18 cellular contexts compared by ENCODE assay signal in the genomic region with DNA sequence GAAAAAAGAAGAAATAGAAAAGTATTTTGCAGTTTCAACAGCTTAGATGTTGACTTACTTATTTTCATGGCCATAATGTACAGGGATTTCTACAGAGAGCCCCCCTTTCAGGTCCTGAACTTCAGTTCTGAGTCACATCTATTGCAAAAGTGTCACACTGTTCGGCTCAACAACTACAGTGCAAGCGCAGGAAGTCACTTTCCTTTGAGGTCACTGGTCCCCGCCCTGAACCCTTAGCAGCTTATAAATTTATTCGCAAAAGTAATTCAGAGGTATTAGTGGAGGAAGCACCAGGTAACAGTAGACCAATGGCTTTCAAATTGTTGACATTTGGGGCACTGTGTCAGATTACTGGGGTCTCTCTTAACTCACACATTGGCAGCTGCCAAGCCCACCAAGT.
"Had no signal": no experiment of that assay in that cellular context is flagged by ENCODE, and none has a peak within 500 bp of the region (broad histone marks: within the 10 kb centered on the region; RNA-seq: fewer than 3 reads in every experiment).

No MANE protein-coding gene starts in this region.

- H3K4me1 ChIP-seq: colonic mucosa, left lung, transverse colon, vagina had no signal

- H3K36me3 Mint-ChIP-seq: activated naive CD4-positive, alpha-beta T cell treated with anti-CD3 and anti-CD28 coated beads, Interleukin-2, amount 10 ng/mL, durations not matched to agents 7 days and 5 days; stimulated activated naive B cell treated with anti-CD40 and anti-IgM and Interleukin-4, amounts not matched to agents 10 μg/mL and 1 μg/mL and 100 μg/mL, for 72 hours had no signal

- H3K27ac Mint-ChIP-seq: activated CD4-positive, alpha-beta T cell treated with anti-CD3 and anti-CD28 coated beads, Interleukin-2, amount 10 ng/mL, durations not matched to agents 24 days and 14 days; activated naive CD4-positive, alpha-beta T cell treated with anti-CD3 and anti-CD28 coated beads, Interleukin-2, amount 10 ng/mL, durations not matched to agents 7 days and 5 days; activated naive CD8-positive, alpha-beta T cell treated with anti-CD3 and anti-CD28 coated beads, Interleukin-2, amount 50 U/mL, for 24 hours; nephron progenitor cell; stimulated activated naive B cell treated with anti-CD40 and anti-IgM and Interleukin-4, amounts not matched to agents 10 μg/mL and 1 μg/mL and 100 μg/mL, for 72 hours had no signal

- H3K27ac ChIP-seq: colonic mucosa, left lung, sigmoid colon, transverse colon, vagina had no signal

- H3K36me3 ChIP-seq: colonic mucosa, left lung, sigmoid colon, transverse colon, vagina had no signal

- DNase-seq: activated CD4-positive, alpha-beta T cell treated with anti-CD3 and anti-CD28 coated beads, Interleukin-2, amount 10 ng/mL, durations not matched to agents 24 days and 14 days; activated CD8-positive, alpha-beta memory T cell treated with anti-CD3 and anti-CD28 coated beads, Interleukin-2, amount 50 U/mL, for 4 hours; activated effector memory CD4-positive, alpha-beta T cell treated with Interleukin-2 at 50 U/mL for 16 hours; activated naive CD4-positive, alpha-beta T cell treated with anti-CD3 and anti-CD28 coated beads, Interleukin-2, amount 10 ng/mL, durations not matched to agents 7 days and 5 days; activated naive CD8-positive, alpha-beta T cell treated with anti-CD3 and anti-CD28 coated beads, Interleukin-2, amount 50 U/mL, for 24 hours; activated T-cell treated with anti-CD3 and anti-CD28 coated beads, Interleukin-2, amount 50 U/mL, for 4 hours; anterior cingulate cortex; central memory CD4-positive, alpha-beta T cell; colonic mucosa; left lung; nephron progenitor cell; nucleus accumbens; sigmoid colon; stimulated activated naive B cell treated with anti-CD40 and anti-IgM and Interleukin-4, amounts not matched to agents 10 μg/mL and 1 μg/mL and 100 μg/mL, for 72 hours; substantia nigra; T1000; transverse colon had no signal

- H3K4me3 ChIP-seq: colonic mucosa, left lung, sigmoid colon, transverse colon, vagina had no signal

- ATAC-seq: activated naive CD8-positive, alpha-beta T cell treated with anti-CD3 and anti-CD28 coated beads, Interleukin-2, amount 50 U/mL, for 24 hours; activated T-cell treated with anti-CD3 and anti-CD28 coated beads, Interleukin-2, amount 50 U/mL, for 4 hours; stimulated activated naive B cell treated with anti-CD40 and anti-IgM and Interleukin-4, amounts not matched to agents 10 μg/mL and 1 μg/mL and 100 μg/mL, for 72 hours had no signal

- H3K27me3 Mint-ChIP-seq: activated CD4-positive, alpha-beta T cell treated with anti-CD3 and anti-CD28 coated beads, Interleukin-2, amount 10 ng/mL, durations not matched to agents 24 days and 14 days; activated naive CD4-positive, alpha-beta T cell treated with anti-CD3 and anti-CD28 coated beads, Interleukin-2, amount 10 ng/mL, durations not matched to agents 7 days and 5 days; activated naive CD8-positive, alpha-beta T cell treated with anti-CD3 and anti-CD28 coated beads, Interleukin-2, amount 50 U/mL, for 24 hours; stimulated activated naive B cell treated with anti-CD40 and anti-IgM and Interleukin-4, amounts not matched to agents 10 μg/mL and 1 μg/mL and 100 μg/mL, for 72 hours had no signal

- H3K4me1 Mint-ChIP-seq: activated CD4-positive, alpha-beta T cell treated with anti-CD3 and anti-CD28 coated beads, Interleukin-2, amount 10 ng/mL, durations not matched to agents 24 days and 14 days; activated naive CD4-positive, alpha-beta T cell treated with anti-CD3 and anti-CD28 coated beads, Interleukin-2, amount 10 ng/mL, durations not matched to agents 7 days and 5 days; activated naive CD8-positive, alpha-beta T cell treated with anti-CD3 and anti-CD28 coated beads, Interleukin-2, amount 50 U/mL, for 24 hours; nephron progenitor cell; stimulated activated naive B cell treated with anti-CD40 and anti-IgM and Interleukin-4, amounts not matched to agents 10 μg/mL and 1 μg/mL and 100 μg/mL, for 72 hours had no signal

- H3K27me3 ChIP-seq: colonic mucosa, left lung, sigmoid colon, transverse colon, vagina had no signal

- H3K4me3 Mint-ChIP-seq: activated CD4-positive, alpha-beta T cell treated with anti-CD3 and anti-CD28 coated beads, Interleukin-2, amount 10 ng/mL, durations not matched to agents 24 days and 14 days; activated naive CD4-positive, alpha-beta T cell treated with anti-CD3 and anti-CD28 coated beads, Interleukin-2, amount 10 ng/mL, durations not matched to agents 7 days and 5 days; activated naive CD8-positive, alpha-beta T cell treated with anti-CD3 and anti-CD28 coated beads, Interleukin-2, amount 50 U/mL, for 24 hours; activated T-cell treated with anti-CD3 and anti-CD28 coated beads, Interleukin-2, amount 50 U/mL, for 4 hours; nephron progenitor cell; stimulated activated naive B cell treated with anti-CD40 and anti-IgM and Interleukin-4, amounts not matched to agents 10 μg/mL and 1 μg/mL and 100 μg/mL, for 72 hours had no signal
